In the genomic region with DNA sequence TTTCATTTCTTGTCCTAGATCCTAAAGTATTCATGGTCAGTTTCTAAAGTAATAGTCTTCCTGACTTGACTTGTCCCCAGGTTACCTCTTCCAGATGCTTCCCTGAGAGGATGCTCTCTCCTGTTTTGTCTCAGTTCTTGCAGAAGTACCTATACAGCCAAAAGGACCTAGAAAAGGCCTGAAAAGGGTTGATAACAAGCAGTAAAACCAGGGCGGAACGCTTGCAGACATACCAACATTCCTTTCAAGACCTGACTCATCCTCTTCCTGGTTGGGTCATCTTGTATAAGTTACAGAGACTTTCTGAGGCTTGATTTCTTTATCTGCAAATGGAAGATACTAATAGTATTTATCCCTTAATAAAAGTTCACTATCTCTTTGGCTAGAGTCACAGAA, we compare ENCODE assay signal across 2 cellular contexts.
TF ChIP-seq lines count a peak whose summit lies in the region.

No MANE protein-coding gene starts in this region.

TF ChIP-seq in A549, 52 proteins besides CTCF, POLR2A, EP300 and RAD21:
- TF ChIP-seq, protein P1, sequence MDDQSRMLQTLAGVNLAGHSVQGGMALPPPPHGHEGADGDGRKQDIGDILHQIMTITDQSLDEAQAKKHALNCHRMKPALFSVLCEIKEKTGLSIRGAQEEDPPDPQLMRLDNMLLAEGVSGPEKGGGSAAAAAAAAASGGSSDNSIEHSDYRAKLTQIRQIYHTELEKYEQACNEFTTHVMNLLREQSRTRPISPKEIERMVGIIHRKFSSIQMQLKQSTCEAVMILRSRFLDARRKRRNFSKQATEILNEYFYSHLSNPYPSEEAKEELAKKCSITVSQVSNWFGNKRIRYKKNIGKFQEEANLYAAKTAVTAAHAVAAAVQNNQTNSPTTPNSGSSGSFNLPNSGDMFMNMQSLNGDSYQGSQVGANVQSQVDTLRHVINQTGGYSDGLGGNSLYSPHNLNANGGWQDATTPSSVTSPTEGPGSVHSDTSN (IDR thresholded peaks at IDR 0.05) = no peak
- TF ChIP-seq ZFP36 (IDR thresholded peaks at IDR 0.05; ENCODE audit: borderline replicate concordance, partially characterized antibody) (no peak), E2F6 (IDR thresholded peaks at IDR 0.05; ENCODE audit: borderline replicate concordance, low read depth) (no peak), MAX (IDR thresholded peaks at IDR 0.05) (no peak), EHF (CRISPR knock-in tag; IDR thresholded peaks at IDR 0.05) (peak; percentile 67; the same call in 1 of the 2 replicates), SMC3 (IDR thresholded peaks at IDR 0.05) (peak; percentile 30; the same call in 1 of the 3 replicates), NPAS2 (CRISPR knock-in tag; IDR thresholded peaks at IDR 0.05; ENCODE audit: borderline replicate concordance) (no peak), FOSL2 (IDR thresholded peaks at IDR 0.05) (peak; percentile 42; the same call in 1 of the 2 replicates), FOSL2 (CRISPR knock-in tag; IDR thresholded peaks at IDR 0.05) (peak; percentile 91), CHD2 (IDR thresholded peaks at IDR 0.05; ENCODE audit: low read length, partially characterized antibody) (no peak), MAFK (IDR thresholded peaks at IDR 0.05; ENCODE audit: partially characterized antibody) (no peak), HOXB13 (CRISPR knock-in tag; IDR thresholded peaks at IDR 0.05; ENCODE audit: low read depth) (peak; percentile 74; the same call in 1 of the 2 replicates), MAZ (IDR thresholded peaks at IDR 0.05; ENCODE audit: borderline replicate concordance, low read depth, low read length) (no peak), GATA3 (IDR thresholded peaks at IDR 0.05; ENCODE audit: borderline replicate concordance) (peak; percentile 39; the same call in 1 of the 2 replicates), HDAC2 (IDR thresholded peaks at IDR 0.05) (no peak), JUNB (IDR thresholded peaks at IDR 0.05) (peak; percentile 45; the same call in 1 of the 2 replicates), CEBPB (IDR thresholded peaks at IDR 0.05) (peak in 1 of 2 experiments; percentile 72; a peak in 2 of 4 replicates), SREBF2 (IDR thresholded peaks at IDR 0.05) (no peak), RARB (CRISPR knock-in tag; IDR thresholded peaks at IDR 0.05) (no peak), CBX2 (IDR thresholded peaks at IDR 0.05; ENCODE audit: borderline replicate concordance, low read depth) (no peak), ZNF302 (CRISPR knock-in tag; IDR thresholded peaks at IDR 0.05) (no peak), JUN (IDR thresholded peaks at IDR 0.05) (0 out of 5 replicates have a peak, but pooled peaks of 1 of the 2 experiments have one; percentile 27), FOXS1 (CRISPR knock-in tag; IDR thresholded peaks at IDR 0.05) (0 out of 2 replicates have a peak, but pooled peaks have one; percentile 58)
- TF ChIP-seq, protein P2, sequence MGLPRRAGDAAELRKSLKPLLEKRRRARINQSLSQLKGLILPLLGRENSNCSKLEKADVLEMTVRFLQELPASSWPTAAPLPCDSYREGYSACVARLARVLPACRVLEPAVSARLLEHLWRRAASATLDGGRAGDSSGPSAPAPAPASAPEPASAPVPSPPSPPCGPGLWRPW (IDR thresholded peaks at IDR 0.05) = no peak
- TF ChIP-seq, protein P3, sequence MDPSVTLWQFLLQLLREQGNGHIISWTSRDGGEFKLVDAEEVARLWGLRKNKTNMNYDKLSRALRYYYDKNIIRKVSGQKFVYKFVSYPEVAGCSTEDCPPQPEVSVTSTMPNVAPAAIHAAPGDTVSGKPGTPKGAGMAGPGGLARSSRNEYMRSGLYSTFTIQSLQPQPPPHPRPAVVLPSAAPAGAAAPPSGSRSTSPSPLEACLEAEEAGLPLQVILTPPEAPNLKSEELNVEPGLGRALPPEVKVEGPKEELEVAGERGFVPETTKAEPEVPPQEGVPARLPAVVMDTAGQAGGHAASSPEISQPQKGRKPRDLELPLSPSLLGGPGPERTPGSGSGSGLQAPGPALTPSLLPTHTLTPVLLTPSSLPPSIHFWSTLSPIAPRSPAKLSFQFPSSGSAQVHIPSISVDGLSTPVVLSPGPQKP (IDR thresholded peaks at IDR 0.05; ENCODE audit: low read depth, low read length) = no peak

TF ChIP-seq in HCT116, 20 proteins besides CTCF, POLR2A, EP300 and RAD21:
- TF ChIP-seq YY1 (IDR thresholded peaks at IDR 0.05; ENCODE audit: extremely low read depth, insufficient replicate concordance, low read depth, low read length) (no peak), REST (IDR thresholded peaks at IDR 0.05; ENCODE audit: low read depth) (no peak), SP1 (IDR thresholded peaks at IDR 0.05; ENCODE audit: low read depth) (no peak), TCF7L2 (IDR thresholded peaks at IDR 0.05; ENCODE audit: borderline replicate concordance, extremely low read depth, insufficient read depth, insufficient read length) (no peak), JUND (IDR thresholded peaks at IDR 0.05) (peak; percentile 56; the same call in 1 of the 2 replicates), FOSL1 (IDR thresholded peaks at IDR 0.05; ENCODE audit: low read depth) (peak; percentile 66; the same call in 1 of the 2 replicates), EGR1 (IDR thresholded peaks at IDR 0.05; ENCODE audit: low read depth) (no peak)
TF ChIP-seq in HCT116: peak in this region for 2.
